Comparison of ENCODE assay signal across 27 cellular contexts in genomic region chr4:183364025-183364424, GRCh38. TPM values are rescaled to one million over a fixed set of nuclear protein-coding genes. Genes with fewer than 3 reads are reported as not detected.
"Had no signal": no experiment of that assay in that cellular context is flagged by ENCODE, and none has a peak within 500 bp of the region (broad histone marks: within the 10 kb centered on the region; RNA-seq: fewer than 3 reads in every experiment).

No MANE protein-coding gene starts in this region.

- H3K27ac ChIP-seq: coronary artery, epithelial cell of prostate, gastroesophageal sphincter, heart left ventricle, ovary, skin epidermis, suprapubic skin, tibial nerve had no signal

- H3K27me3 ChIP-seq: gastroesophageal sphincter, heart left ventricle, ovary, suprapubic skin, tibial nerve had no signal

- H3K27me3 Mint-ChIP-seq: stimulated activated naive CD8-positive, alpha-beta T cell treated with anti-CD3 and anti-CD28 coated beads, Interleukin-15, amount 100 ng/mL, for 72 hours had no signal

- H3K9me3 Mint-ChIP-seq: activated naive CD4-positive, alpha-beta T cell treated with anti-CD3 and anti-CD28 coated beads for 36 hours; activated naive CD8-positive, alpha-beta T cell treated with anti-CD3 and anti-CD28 coated beads, Interleukin-2, amount 50 U/mL, for 24 hours; stimulated activated effector memory CD8-positive, alpha-beta T cell treated with anti-CD3 and anti-CD28 coated beads, Interleukin-12 subunit alpha, Interleukin-12 subunit beta, amount 100 ng/mL, for 72 hours; stimulated activated naive CD8-positive, alpha-beta T cell treated with anti-CD3 and anti-CD28 coated beads, Interleukin-15, amount 100 ng/mL, for 72 hours; T-cell; T-helper 2 cell treated with Interferon-gamma antibody and Interleukin-4, amounts not matched to agents 5 μg/mL and 100 μg/mL, for 36 hours had no signal

- H3K27ac Mint-ChIP-seq: activated naive CD4-positive, alpha-beta T cell treated with anti-CD3 and anti-CD28 coated beads for 36 hours; activated naive CD8-positive, alpha-beta T cell treated with anti-CD3 and anti-CD28 coated beads, Interleukin-2, amount 50 U/mL, for 24 hours; stimulated activated effector memory CD8-positive, alpha-beta T cell treated with anti-CD3 and anti-CD28 coated beads, Interleukin-12 subunit alpha, Interleukin-12 subunit beta, amount 100 ng/mL, for 72 hours; stimulated activated naive CD8-positive, alpha-beta T cell treated with anti-CD3 and anti-CD28 coated beads, Interleukin-15, amount 100 ng/mL, for 72 hours; T-cell; T-helper 2 cell treated with Interferon-gamma antibody and Interleukin-4, amounts not matched to agents 5 μg/mL and 100 μg/mL, for 36 hours had no signal

- H3K36me3 Mint-ChIP-seq: stimulated activated effector memory CD8-positive, alpha-beta T cell treated with anti-CD3 and anti-CD28 coated beads, Interleukin-12 subunit alpha, Interleukin-12 subunit beta, amount 100 ng/mL, for 72 hours; T-cell had no signal

- H3K4me1 Mint-ChIP-seq: activated naive CD8-positive, alpha-beta T cell treated with anti-CD3 and anti-CD28 coated beads, Interleukin-2, amount 50 U/mL, for 24 hours; stimulated activated effector memory CD8-positive, alpha-beta T cell treated with anti-CD3 and anti-CD28 coated beads, Interleukin-12 subunit alpha, Interleukin-12 subunit beta, amount 100 ng/mL, for 72 hours; stimulated activated naive CD8-positive, alpha-beta T cell treated with anti-CD3 and anti-CD28 coated beads, Interleukin-15, amount 100 ng/mL, for 72 hours; T-cell had no signal

- DNase-seq: activated CD4-positive, alpha-beta T cell treated with anti-CD3 and anti-CD28 coated beads for 4 hours; activated CD4-positive, alpha-beta T cell treated with anti-CD3 and anti-CD28 coated beads, Interleukin-2, amount 50 U/mL, for 48 hours; activated CD4-positive, CD25-positive, alpha-beta regulatory T cell; activated naive CD4-positive, alpha-beta T cell treated with anti-CD3 and anti-CD28 coated beads for 36 hours; activated naive CD8-positive, alpha-beta T cell treated with anti-CD3 and anti-CD28 coated beads, Interleukin-2, amount 50 U/mL, for 24 hours; activated T-cell treated with anti-CD3 and anti-CD28 coated beads, Interleukin-2, amount 50 U/mL, for 48 hours; cerebellar nuclear complex; heart left ventricle; left colon; mesenchymal stem cell; mucosa of descending colon; ovary; right cardiac atrium; stimulated activated CD4-positive, alpha-beta T cell treated with anti-CD3 and anti-CD28 coated beads, Interleukin-2, amount 100 ng/mL, for 24 hours; stimulated activated naive CD8-positive, alpha-beta T cell treated with anti-CD3 and anti-CD28 coated beads, Interleukin-15, amount 100 ng/mL, for 72 hours; T-cell had no signal

- H3K4me3 Mint-ChIP-seq: activated naive CD4-positive, alpha-beta T cell treated with anti-CD3 and anti-CD28 coated beads for 36 hours; activated naive CD8-positive, alpha-beta T cell treated with anti-CD3 and anti-CD28 coated beads, Interleukin-2, amount 50 U/mL, for 24 hours; stimulated activated effector memory CD8-positive, alpha-beta T cell treated with anti-CD3 and anti-CD28 coated beads, Interleukin-12 subunit alpha, Interleukin-12 subunit beta, amount 100 ng/mL, for 72 hours; stimulated activated naive CD8-positive, alpha-beta T cell treated with anti-CD3 and anti-CD28 coated beads, Interleukin-15, amount 100 ng/mL, for 72 hours; T-cell; T-helper 2 cell treated with Interferon-gamma antibody and Interleukin-4, amounts not matched to agents 5 μg/mL and 100 μg/mL, for 36 hours had no signal

- H3K4me1 ChIP-seq: gastroesophageal sphincter, heart left ventricle, suprapubic skin, tibial nerve had no signal

- H3K36me3 ChIP-seq: gastroesophageal sphincter, heart left ventricle, ovary, suprapubic skin, tibial nerve had no signal

- H3K4me3 ChIP-seq: coronary artery, gastroesophageal sphincter, heart left ventricle, mucosa of descending colon, ovary, skin epidermis, suprapubic skin, tibial nerve had no signal

- H3K9me3 ChIP-seq: gastroesophageal sphincter, mucosa of descending colon, ovary, suprapubic skin, tibial nerve had no signal

- ATAC-seq: activated naive CD8-positive, alpha-beta T cell treated with anti-CD3 and anti-CD28 coated beads, Interleukin-2, amount 50 U/mL, for 24 hours; gastroesophageal sphincter; heart left ventricle; left colon; mucosa of descending colon; right cardiac atrium; stimulated activated effector memory CD8-positive, alpha-beta T cell treated with anti-CD3 and anti-CD28 coated beads, Interleukin-12 subunit alpha, Interleukin-12 subunit beta, amount 100 ng/mL, for 72 hours; stimulated activated naive CD8-positive, alpha-beta T cell treated with anti-CD3 and anti-CD28 coated beads, Interleukin-15, amount 100 ng/mL, for 72 hours; T-cell had no signal

RNA-seq across cellular contexts. Expression of gene CLDN24, which starts 41.8 kb away (rescaled TPM):
- total RNA-seq: activated naive CD4-positive, alpha-beta T cell treated with anti-CD3 and anti-CD28 coated beads for 36 hours; gastroesophageal sphincter; heart left ventricle; left colon; lower leg skin; mucosa of descending colon; ovary; pulmonary artery endothelial cell; right cardiac atrium; suprapubic skin; T-cell; tibial nerve had no signal
- polyA plus RNA-seq: heart left ventricle, keratinocyte, ovary, right cardiac atrium had no signal

RNA-seq across cellular contexts. Expression of gene CLDN22, which starts 43.9 kb away (rescaled TPM):
- total RNA-seq: activated naive CD4-positive, alpha-beta T cell treated with anti-CD3 and anti-CD28 coated beads for 36 hours; heart left ventricle; left colon; lower leg skin; mucosa of descending colon; pulmonary artery endothelial cell; right cardiac atrium; suprapubic skin; T-cell; tibial nerve had no signal
- polyA plus RNA-seq: heart left ventricle had no signal
